In the genomic region with DNA sequence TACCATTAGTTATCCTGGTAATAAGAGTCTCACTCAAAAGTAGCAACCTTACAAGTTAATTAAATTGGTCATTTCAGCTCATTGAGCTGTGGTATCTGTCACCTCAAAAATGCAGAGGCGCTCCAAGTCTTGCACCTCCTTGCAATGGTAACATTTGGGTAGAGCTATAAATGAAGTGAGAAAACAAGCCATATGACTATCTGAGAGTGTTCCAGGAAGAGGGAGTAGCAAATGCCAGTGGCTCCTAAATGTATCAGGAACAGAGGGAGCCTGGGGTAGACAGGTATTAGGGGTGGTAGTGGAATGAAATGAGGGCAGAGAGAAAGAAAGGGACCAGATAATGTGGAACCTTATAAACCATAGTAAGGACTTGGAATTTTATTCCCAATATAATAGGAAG, we compare ENCODE assay signal across 19 cellular contexts. TPM values are rescaled to one million over a fixed set of nuclear protein-coding genes. Genes with fewer than 3 reads are reported as not detected.
DNase-seq lines count a peak whose midpoint lies in the region; ATAC-seq lines count a peak whose summit lies in the region.
"Had no signal": no experiment of that assay in that cellular context is flagged by ENCODE, and none has a peak within 500 bp of the region (broad histone marks: within the 10 kb centered on the region; RNA-seq: fewer than 3 reads in every experiment).

No MANE protein-coding gene starts in this region.

- no peaks in the 10 kb centered on the region for H3K9me3 ChIP-seq in right cardiac atrium (ENCODE audit: control insufficient read depth, low read length)
- H3K9me3 ChIP-seq: Caco-2 had no signal

- H3K9me3 Mint-ChIP-seq in activated CD4-positive, alpha-beta T cell treated with anti-CD3 and anti-CD28 coated beads, Interleukin-2, amount 10 ng/mL, durations not matched to agents 24 days and 14 days = peaks cover 27% of the 10 kb centered on the region
- peaks cover 43% of the 10 kb centered on the region for H3K9me3 Mint-ChIP-seq in activated CD4-positive, alpha-beta T cell treated with anti-CD3 and anti-CD28 coated beads, Interleukin-2, amount 10 ng/mL, durations not matched to agents 7 days and 5 days

- no peak overlapping the region for H3K27ac Mint-ChIP-seq in activated CD4-positive, alpha-beta T cell treated with anti-CD3 and anti-CD28 coated beads, Interleukin-2, amount 10 ng/mL, durations not matched to agents 24 days and 14 days
- H3K27ac Mint-ChIP-seq in activated CD4-positive, alpha-beta T cell treated with anti-CD3 and anti-CD28 coated beads, Interleukin-2, amount 10 ng/mL, durations not matched to agents 7 days and 5 days = no peak overlapping the region
- H3K27ac Mint-ChIP-seq: B cell; CD4-positive, alpha-beta T cell; CD8-positive, alpha-beta T cell had no signal

- CTCF ChIA-PET in activated CD4-positive, alpha-beta T cell treated with anti-CD3 and anti-CD28 coated beads, Interleukin-2, amount 10 ng/mL, durations not matched to agents 7 days and 5 days (lab: Charles Lee) = no interaction called here

- POLR2A ChIA-PET in activated CD4-positive, alpha-beta T cell treated with anti-CD3 and anti-CD28 coated beads, Interleukin-2, amount 10 ng/mL, durations not matched to agents 7 days and 5 days (lab: Charles Lee) = no interaction called here

- WGBS in right cardiac atrium = 73% methylated on average over 1 of the region's 1 CpG

- ATAC-seq in left ventricle myocardium superior = peak; percentile 80
- ATAC-seq in right cardiac atrium = peak; percentile 76 to 83
- ATAC-seq in GM18517 (IDR thresholded peaks at IDR 0.05; ENCODE audit: unreplicated experiment) = no peak
- ATAC-seq: A549; CD8-positive, alpha-beta T cell had no signal

- H3K4me3 Mint-ChIP-seq in activated CD4-positive, alpha-beta T cell treated with anti-CD3 and anti-CD28 coated beads, Interleukin-2, amount 10 ng/mL, durations not matched to agents 24 days and 14 days = no peak overlapping the region
- no peak overlapping the region for H3K4me3 Mint-ChIP-seq in activated CD4-positive, alpha-beta T cell treated with anti-CD3 and anti-CD28 coated beads, Interleukin-2, amount 10 ng/mL, durations not matched to agents 7 days and 5 days
- H3K4me3 Mint-ChIP-seq: B cell; CD4-positive, alpha-beta T cell; CD8-positive, alpha-beta T cell had no signal

- intact Hi-C loops in activated CD4-positive, alpha-beta T cell treated with anti-CD3 and anti-CD28 coated beads, Interleukin-2, amount 10 ng/mL, durations not matched to agents 24 days and 14 days (cut with micrococcal nuclease) = loop anchor here (10.0 kb wide), 1 partner anchor 769 kb away; a partner anchor contains a TSS
- intact Hi-C loops in left ventricle myocardium superior (cut with micrococcal nuclease) (no loop called here), cardiac septum (cut with DNase I) (no loop called here), right cardiac atrium (cut with DNase I) (loop anchor here in 1 of 4 donors (5.0 kb wide), 1 partner anchor 36 kb away; no protein-coding TSS in a partner anchor)

- no peak overlapping the region for H3K4me3 ChIP-seq in right cardiac atrium (ENCODE audit: low read length)
- H3K4me3 ChIP-seq: A549; BLaER1 treated with 17β-estradiol and CSF1 and Interleukin-3, amounts not matched to agents 10 nM and 100 nM had no signal

- peaks cover 81% of the 10 kb centered on the region for H3K36me3 Mint-ChIP-seq in activated CD4-positive, alpha-beta T cell treated with anti-CD3 and anti-CD28 coated beads, Interleukin-2, amount 10 ng/mL, durations not matched to agents 24 days and 14 days (ENCODE audit: low read depth)
- peaks cover 90% of the 10 kb centered on the region for H3K36me3 Mint-ChIP-seq in activated CD4-positive, alpha-beta T cell treated with anti-CD3 and anti-CD28 coated beads, Interleukin-2, amount 10 ng/mL, durations not matched to agents 7 days and 5 days (ENCODE audit: low read depth)

- peaks cover under 1% of the 10 kb centered on the region for H3K4me1 ChIP-seq in right cardiac atrium (ENCODE audit: control insufficient read depth, insufficient read depth, low read length)
- H3K4me1 ChIP-seq: Caco-2 had no signal

- peak overlapping the region; percentile 59 for H3K27ac ChIP-seq in right cardiac atrium (ENCODE audit: low read length)
- H3K27ac ChIP-seq: 22Rv1; A549; BLaER1 treated with 17β-estradiol and CSF1 and Interleukin-3, amounts not matched to agents 10 nM and 100 nM; C4-2B had no signal

- H3K4me1 Mint-ChIP-seq in activated CD4-positive, alpha-beta T cell treated with anti-CD3 and anti-CD28 coated beads, Interleukin-2, amount 10 ng/mL, durations not matched to agents 24 days and 14 days = peaks cover 12% of the 10 kb centered on the region
- peaks cover 23% of the 10 kb centered on the region for H3K4me1 Mint-ChIP-seq in activated CD4-positive, alpha-beta T cell treated with anti-CD3 and anti-CD28 coated beads, Interleukin-2, amount 10 ng/mL, durations not matched to agents 7 days and 5 days

- peak; percentile 29 for DNase-seq in activated CD4-positive, alpha-beta T cell treated with anti-CD3 and anti-CD28 coated beads, Interleukin-2, amount 10 ng/mL, durations not matched to agents 24 days and 14 days
- DNase-seq in activated CD4-positive, alpha-beta T cell treated with anti-CD3 and anti-CD28 coated beads, Interleukin-2, amount 10 ng/mL, durations not matched to agents 7 days and 5 days = no peak
- no peak for DNase-seq in left ventricle myocardium superior
- DNase-seq in cardiac septum (ENCODE audit: low spot score) = no peak
- DNase-seq in right cardiac atrium = no peak
- DNase-seq in superior temporal gyrus (ENCODE audit: extremely low spot score) = peak; percentile 48
- DNase-seq: AML-193; Caco-2; Calu3; CD4-positive, alpha-beta T cell; CD8-positive, alpha-beta T cell; DMS79 treated with DMSO at 0.1 percent for 48 hours; GF-D8 had no signal

- H3K27me3 ChIP-seq in right cardiac atrium (ENCODE audit: control insufficient read depth, insufficient read depth) = no peaks in the 10 kb centered on the region
- H3K27me3 ChIP-seq: BLaER1 treated with 17β-estradiol and CSF1 and Interleukin-3, amounts not matched to agents 10 nM and 100 nM had no signal

- no peaks in the 10 kb centered on the region for H3K27me3 Mint-ChIP-seq in activated CD4-positive, alpha-beta T cell treated with anti-CD3 and anti-CD28 coated beads, Interleukin-2, amount 10 ng/mL, durations not matched to agents 24 days and 14 days
- H3K27me3 Mint-ChIP-seq in activated CD4-positive, alpha-beta T cell treated with anti-CD3 and anti-CD28 coated beads, Interleukin-2, amount 10 ng/mL, durations not matched to agents 7 days and 5 days = no peaks in the 10 kb centered on the region
- H3K27me3 Mint-ChIP-seq: B cell; CD4-positive, alpha-beta T cell had no signal

RNA-seq across cellular contexts. Expression of a gene that starts 6.0 kb away (rescaled TPM):
- total RNA-seq in activated CD4-positive, alpha-beta T cell treated with anti-CD3 and anti-CD28 coated beads, Interleukin-2, amount 10 ng/mL, durations not matched to agents 24 days and 14 days = 11.6 and 12.2 TPM in 2 replicates
- total RNA-seq in activated CD4-positive, alpha-beta T cell treated with anti-CD3 and anti-CD28 coated beads, Interleukin-2, amount 10 ng/mL, durations not matched to agents 7 days and 5 days = 10 to 100 TPM; 18.5 to 18.8 TPM
- total RNA-seq in left ventricle myocardium superior = 13.2 TPM
- 18.6 TPM for total RNA-seq in cardiac septum
- total RNA-seq in right cardiac atrium = 10 to 100 TPM; 17.6 to 30.9 (median 20.4) TPM
- 16.9 TPM for polyA plus RNA-seq in right cardiac atrium

RNA-seq across cellular contexts. Expression of a gene that starts 48.1 kb away (rescaled TPM):
- total RNA-seq in activated CD4-positive, alpha-beta T cell treated with anti-CD3 and anti-CD28 coated beads, Interleukin-2, amount 10 ng/mL, durations not matched to agents 24 days and 14 days = 53.9 and 57.8 TPM in 2 replicates
- 10 to 100 TPM; 46.9 to 58.9 TPM for total RNA-seq in activated CD4-positive, alpha-beta T cell treated with anti-CD3 and anti-CD28 coated beads, Interleukin-2, amount 10 ng/mL, durations not matched to agents 7 days and 5 days
- total RNA-seq in left ventricle myocardium superior (53.6 TPM), cardiac septum (44.2 TPM), right cardiac atrium (10 to 100 TPM; 47.3 to 56.5 (median 51.8) TPM)
- polyA plus RNA-seq in right cardiac atrium = 15.4 TPM

RNA-seq across cellular contexts. Expression of a gene that starts 55.2 kb away (rescaled TPM):
- total RNA-seq in activated CD4-positive, alpha-beta T cell treated with anti-CD3 and anti-CD28 coated beads, Interleukin-2, amount 10 ng/mL, durations not matched to agents 24 days and 14 days = 19.2 and 22.6 TPM in 2 replicates
- 10 to 100 TPM; 18.0 to 18.5 TPM for total RNA-seq in activated CD4-positive, alpha-beta T cell treated with anti-CD3 and anti-CD28 coated beads, Interleukin-2, amount 10 ng/mL, durations not matched to agents 7 days and 5 days
- total RNA-seq in left ventricle myocardium superior (15.9 TPM), cardiac septum (18.0 TPM), right cardiac atrium (10 to 100 TPM; 18.6 to 21.8 (median 19.4) TPM)
- 12.5 TPM for polyA plus RNA-seq in right cardiac atrium

Comparison
In these comparisons a context has a peak if more than half of its experiments do, and no peak if none do; other contexts are left out.
1. DNase-seq: peak in activated CD4-positive, alpha-beta T cell treated with anti-CD3 and anti-CD28 coated beads, Interleukin-2, amount 10 ng/mL, durations not matched to agents 24 days and 14 days (single experiment) and superior temporal gyrus (single experiment); none in activated CD4-positive, alpha-beta T cell treated with anti-CD3 and anti-CD28 coated beads, Interleukin-2, amount 10 ng/mL, durations not matched to agents 7 days and 5 days (single experiment), left ventricle myocardium superior (single experiment), cardiac septum (single experiment) and right cardiac atrium (0 of 3).